22 cellular contexts compared by ENCODE assay signal in the genomic region with DNA sequence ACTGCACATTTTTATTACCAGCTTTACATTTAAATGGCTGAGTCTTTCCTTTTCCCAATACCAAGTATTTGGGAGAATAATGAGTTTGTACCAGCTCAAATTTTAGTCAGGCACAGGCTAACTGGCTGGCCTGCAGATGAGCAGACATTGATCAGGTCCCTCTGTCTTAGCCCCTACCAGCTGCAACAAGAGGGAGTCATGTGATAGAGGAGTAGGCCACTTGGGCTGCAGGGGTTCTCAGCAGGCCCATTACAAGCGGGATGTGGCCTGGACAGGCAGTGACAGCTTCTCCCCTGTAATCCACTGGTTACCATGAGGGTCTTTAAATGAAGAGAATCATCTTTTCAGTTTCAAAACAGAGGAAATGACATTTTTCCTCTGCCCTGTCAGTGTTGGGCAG.
"Had no signal": no experiment of that assay in that cellular context is flagged by ENCODE, and none has a peak within 500 bp of the region (broad histone marks: within the 10 kb centered on the region; RNA-seq: fewer than 3 reads in every experiment).

No MANE protein-coding gene starts in this region.

- H3K4me1 Mint-ChIP-seq: central memory CD8-positive, alpha-beta T cell; natural killer cell; stimulated activated memory B cell treated with anti-CD40 and anti-IgM and Interleukin-4, amounts not matched to agents 10 μg/mL and 1 μg/mL and 100 μg/mL, for 72 hours had no signal

- H3K27ac ChIP-seq: coronary artery, esophagus squamous epithelium, lower lobe of right lung, prostate gland, right atrium auricular region, testis, tibial artery had no signal

- DNase-seq: dermis blood vessel endothelial cell; effector memory CD4-positive, alpha-beta T cell; erythroblast; esophagus squamous epithelium; hypothalamus; kidney glomerular epithelial cell; left colon; left ventricle myocardium superior; lower lobe of right lung; natural killer cell; stimulated activated CD4-positive, alpha-beta T cell treated with anti-CD3 and anti-CD28 coated beads, Interleukin-4, amount 100 ng/mL, for 4 hours; stimulated activated naive CD8-positive, alpha-beta T cell treated with anti-CD3 and anti-CD28 coated beads, Interleukin-15, Interleukin-2, amounts not matched to agents 100 U/mL and 50 U/mL, for 24 hours; substantia nigra; testis; tibial artery had no signal

- H3K27ac Mint-ChIP-seq: natural killer cell; stimulated activated memory B cell treated with anti-CD40 and anti-IgM and Interleukin-4, amounts not matched to agents 10 μg/mL and 1 μg/mL and 100 μg/mL, for 72 hours; type B pancreatic cell had no signal

- H3K36me3 ChIP-seq: esophagus squamous epithelium, lower lobe of right lung, prostate gland, right atrium auricular region, tibial artery had no signal

- H3K9me3 Mint-ChIP-seq: stimulated activated memory B cell treated with anti-CD40 and anti-IgM and Interleukin-4, amounts not matched to agents 10 μg/mL and 1 μg/mL and 100 μg/mL, for 72 hours; type B pancreatic cell had no signal

- H3K4me1 ChIP-seq: esophagus squamous epithelium, lower lobe of right lung, prostate gland, right atrium auricular region, testis had no signal

- H3K36me3 Mint-ChIP-seq: natural killer cell; stimulated activated memory B cell treated with anti-CD40 and anti-IgM and Interleukin-4, amounts not matched to agents 10 μg/mL and 1 μg/mL and 100 μg/mL, for 72 hours; type B pancreatic cell had no signal

- H3K27me3 ChIP-seq: esophagus squamous epithelium, right atrium auricular region, testis, tibial artery had no signal

- H3K4me3 Mint-ChIP-seq: central memory CD8-positive, alpha-beta T cell; natural killer cell; stimulated activated memory B cell treated with anti-CD40 and anti-IgM and Interleukin-4, amounts not matched to agents 10 μg/mL and 1 μg/mL and 100 μg/mL, for 72 hours; type B pancreatic cell had no signal

- H3K9me3 ChIP-seq: esophagus squamous epithelium, lower lobe of right lung, prostate gland, right atrium auricular region, testis, tibial artery had no signal

- H3K4me3 ChIP-seq: coronary artery, esophagus squamous epithelium, lower lobe of right lung, prostate gland, right atrium auricular region, testis, tibial artery had no signal

- ATAC-seq: left ventricle myocardium superior; lower lobe of right lung; natural killer cell; sciatic nerve; stimulated activated memory B cell treated with anti-CD40 and anti-IgM and Interleukin-4, amounts not matched to agents 10 μg/mL and 1 μg/mL and 100 μg/mL, for 72 hours; stimulated activated naive CD8-positive, alpha-beta T cell treated with anti-CD3 and anti-CD28 coated beads, Interleukin-15, Interleukin-2, amounts not matched to agents 100 U/mL and 50 U/mL, for 24 hours had no signal

- H3K27me3 Mint-ChIP-seq: central memory CD8-positive, alpha-beta T cell; stimulated activated memory B cell treated with anti-CD40 and anti-IgM and Interleukin-4, amounts not matched to agents 10 μg/mL and 1 μg/mL and 100 μg/mL, for 72 hours; type B pancreatic cell had no signal
